Comparison of ENCODE assay signal across 8 cellular contexts in genomic region chr2:177147834-177148233, GRCh38.
DNase-seq lines count a peak whose midpoint lies in the region; ATAC-seq and TF ChIP-seq lines count a peak whose summit lies in the region.

No MANE protein-coding gene starts in this region.

- no peak overlapping the region for H3K27ac ChIP-seq in CD4-positive, alpha-beta memory T cell (ENCODE audit: low read depth, low read length)
- H3K27ac ChIP-seq in HUES48 (ENCODE audit: low read depth, low read length) = no peak overlapping the region
- no peak overlapping the region for H3K27ac ChIP-seq in naive thymus-derived CD4-positive, alpha-beta T cell (ENCODE audit: low read depth, low read length)
- no peak overlapping the region for H3K27ac ChIP-seq in ovary

- intact Hi-C loops in CD4-positive, alpha-beta memory T cell (cut with micrococcal nuclease) = loop anchor here (1.0 to 10.0 kb wide), 10 partner anchors 119 to 1456 kb away; partner anchors contain the start of gene LNPK
- intact Hi-C loops in naive thymus-derived CD4-positive, alpha-beta T cell (cut with micrococcal nuclease) = loop anchor here (1.0 to 10.0 kb wide), 20 partner anchors 13 to 1781 kb away; partner anchors contain the start of gene MTX2 (in 1 of the 2)
- intact Hi-C loops in ovary (cut with DNase I) = loop anchor here in 2 of 4 donors (5.0 to 10.0 kb wide), 2 partner anchors 333 to 1031 kb away; partner anchors contain the start of gene HOXD10 (in 1 of the 2)

- no peaks in the 10 kb centered on the region for H3K36me3 ChIP-seq in CD4-positive, alpha-beta memory T cell (ENCODE audit: insufficient read depth, low read length)
- H3K36me3 ChIP-seq in HUES48 (ENCODE audit: control insufficient read depth, insufficient read depth, low read length) (no peaks in the 10 kb centered on the region), ovary (no peaks in the 10 kb centered on the region)
- no peaks in the 10 kb centered on the region for H3K36me3 ChIP-seq in naive thymus-derived CD4-positive, alpha-beta T cell (ENCODE audit: control insufficient read depth in 2 of 3, insufficient read depth in 3 of 3, low read length in 3 of 3)

- peaks cover 14 to 20% of the 10 kb centered on the region in 2 donors for H3K27me3 Mint-ChIP-seq in CD4-positive, alpha-beta memory T cell
- peaks cover 64% of the 10 kb centered on the region for H3K27me3 Mint-ChIP-seq in activated naive CD8-positive, alpha-beta T cell treated with anti-CD3 and anti-CD28 coated beads, Interleukin-2, amount 10 ng/mL, durations not matched to agents 7 days and 5 days
- peaks cover 35 to 76% (median 52%) of the 10 kb centered on the region in 5 donors for H3K27me3 Mint-ChIP-seq in naive thymus-derived CD4-positive, alpha-beta T cell

- H3K4me3 Mint-ChIP-seq in CD4-positive, alpha-beta memory T cell = peak overlapping the region; percentile 33 to 94 (median 90)
- H3K4me3 Mint-ChIP-seq in activated naive CD8-positive, alpha-beta T cell treated with anti-CD3 and anti-CD28 coated beads, Interleukin-2, amount 10 ng/mL, durations not matched to agents 7 days and 5 days = peak overlapping the region; percentile 91
- peak overlapping the region; percentile 16 to 94 (median 88) for H3K4me3 Mint-ChIP-seq in naive thymus-derived CD4-positive, alpha-beta T cell

- H3K4me3 ChIP-seq in CD4-positive, alpha-beta memory T cell (ENCODE audit: low read length in 2 of 2) = peak overlapping the region in 1 of 2 donors; percentile 73
- H3K4me3 ChIP-seq in HUES48 (ENCODE audit: low read depth, low read length) = peak overlapping the region; percentile 76
- H3K4me3 ChIP-seq in naive thymus-derived CD4-positive, alpha-beta T cell (ENCODE audit: low read length) = peak overlapping the region; percentile 72
- H3K4me3 ChIP-seq in ovary = no peak overlapping the region

- TF ChIP-seq EP300 in ovary (IDR thresholded peaks at IDR 0.05) = no peak

- no peak overlapping the region for H3K9ac ChIP-seq in HUES48 (ENCODE audit: low read depth, low read length)

- peaks cover 0 to 2% (median 0%) of the 10 kb centered on the region in 8 donors for H3K9me3 Mint-ChIP-seq in CD4-positive, alpha-beta memory T cell
- no peaks in the 10 kb centered on the region for H3K9me3 Mint-ChIP-seq in activated naive CD8-positive, alpha-beta T cell treated with anti-CD3 and anti-CD28 coated beads, Interleukin-2, amount 10 ng/mL, durations not matched to agents 7 days and 5 days
- H3K9me3 Mint-ChIP-seq in naive thymus-derived CD4-positive, alpha-beta T cell = no peaks in the 10 kb centered on the region

- CTCF ChIA-PET in CD4-positive, alpha-beta memory T cell (lab: Charles Lee; ENCODE audit: partially characterized antibody) = interaction anchor here (0.7 to 4.5 kb wide), 35 partner anchors 10 to 1929 kb away, joined by 3 to 51 read pairs (median 5); partner anchors contain the start of genes AGPS and HOXD8
- CTCF ChIA-PET in naive thymus-derived CD4-positive, alpha-beta T cell (lab: Charles Lee) = interaction anchor here (0.6 to 5.0 kb wide), 17 partner anchors 8 to 1458 kb away, joined by 3 to 34 read pairs (median 4); no protein-coding TSS in a partner anchor

- no peak for ATAC-seq in activated naive CD8-positive, alpha-beta T cell treated with anti-CD3 and anti-CD28 coated beads, Interleukin-2, amount 10 ng/mL, durations not matched to agents 7 days and 5 days (ENCODE audit: low read depth)
- ATAC-seq in naive thymus-derived CD4-positive, alpha-beta T cell = no peak
- ATAC-seq in HG02852 (IDR thresholded peaks at IDR 0.05; ENCODE audit: unreplicated experiment) = no peak

- no peaks in the 10 kb centered on the region for H3K9me3 ChIP-seq in CD4-positive, alpha-beta memory T cell (ENCODE audit: control insufficient read depth in 1 of 2, low read length in 2 of 2)
- H3K9me3 ChIP-seq in HUES48 (ENCODE audit: control insufficient read depth, insufficient read depth, low read length) = no peaks in the 10 kb centered on the region
- no peaks in the 10 kb centered on the region for H3K9me3 ChIP-seq in naive thymus-derived CD4-positive, alpha-beta T cell (ENCODE audit: control insufficient read depth in 2 of 3, low read length in 3 of 3)
- no peaks in the 10 kb centered on the region for H3K9me3 ChIP-seq in ovary

- peaks cover 15% of the 10 kb centered on the region for H3K27me3 ChIP-seq in CD4-positive, alpha-beta memory T cell (ENCODE audit: insufficient read depth, low read length)
- H3K27me3 ChIP-seq in HUES48 (ENCODE audit: control insufficient read depth, insufficient read depth, low read length) = peaks cover 15% of the 10 kb centered on the region
- H3K27me3 ChIP-seq in naive thymus-derived CD4-positive, alpha-beta T cell (ENCODE audit: control insufficient read depth in 2 of 2, insufficient read depth in 2 of 2, low read length in 2 of 2) = peaks cover 0 to 3% of the 10 kb centered on the region in 2 donors
- no peaks in the 10 kb centered on the region for H3K27me3 ChIP-seq in ovary

- peaks cover 11% of the 10 kb centered on the region for H3K4me1 ChIP-seq in CD4-positive, alpha-beta memory T cell (ENCODE audit: insufficient read depth, low read length)
- H3K4me1 ChIP-seq in HUES48 (ENCODE audit: control insufficient read depth, insufficient read depth, low read length) (peaks cover 16% of the 10 kb centered on the region), ovary (ENCODE audit: insufficient read depth) (no peaks in the 10 kb centered on the region)
- H3K4me1 ChIP-seq in naive thymus-derived CD4-positive, alpha-beta T cell (ENCODE audit: control insufficient read depth in 2 of 2, insufficient read depth in 2 of 2, low read length in 2 of 2) = peaks cover 6 to 14% of the 10 kb centered on the region in 2 donors

- H3K36me3 Mint-ChIP-seq in CD4-positive, alpha-beta memory T cell = no peaks in the 10 kb centered on the region
- no peaks in the 10 kb centered on the region for H3K36me3 Mint-ChIP-seq in activated naive CD8-positive, alpha-beta T cell treated with anti-CD3 and anti-CD28 coated beads, Interleukin-2, amount 10 ng/mL, durations not matched to agents 7 days and 5 days
- no peaks in the 10 kb centered on the region for H3K36me3 Mint-ChIP-seq in naive thymus-derived CD4-positive, alpha-beta T cell

- no peak for TF ChIP-seq CTCF in ovary (IDR thresholded peaks at IDR 0.05)

- DNase-seq in CD4-positive, alpha-beta memory T cell = no peak
- DNase-seq in activated naive CD8-positive, alpha-beta T cell treated with anti-CD3 and anti-CD28 coated beads, Interleukin-2, amount 10 ng/mL, durations not matched to agents 7 days and 5 days = no peak
- no peak for DNase-seq in naive thymus-derived CD4-positive, alpha-beta T cell
- DNase-seq in SW480 (ENCODE audit: low spot score) = no peak
- no peak for DNase-seq in NCI-H187 treated with DMSO at 0.1 percent for 48 hours (lab: John Stamatoyannopoulos, UW)
- DNase-seq in ovary = no peak

- TF ChIP-seq POLR2A in ovary (IDR thresholded peaks at IDR 0.05) = no peak

- POLR2A ChIA-PET in CD4-positive, alpha-beta memory T cell (lab: Charles Lee; ENCODE audit: partially characterized antibody) = interaction anchor here (1.8 to 2.5 kb wide), 3 partner anchors 18 to 244 kb away, joined by 9 to 19 read pairs (median 11); partner anchors contain the start of genes AGPS and NFE2L2
- POLR2A ChIA-PET in activated naive CD8-positive, alpha-beta T cell treated with anti-CD3 and anti-CD28 coated beads, Interleukin-2, amount 10 ng/mL, durations not matched to agents 7 days and 5 days (lab: Charles Lee) = interaction anchor here (0.8 kb wide), 1 partner anchor 116 kb away, joined by 3 read pairs; no protein-coding TSS in a partner anchor
- POLR2A ChIA-PET in naive thymus-derived CD4-positive, alpha-beta T cell (lab: Charles Lee) = interaction anchor here (0.9 to 2.0 kb wide), 3 partner anchors 18 to 470 kb away, joined by 3 to 6 read pairs (median 4); partner anchors contain the start of gene HNRNPA3

- WGBS in ovary, 3 donors = 79 to 84% (median 83%) methylated on average over 11 of the region's 11 CpGs

- H3K27ac Mint-ChIP-seq in CD4-positive, alpha-beta memory T cell = peak overlapping the region in 1 of 7 donors; percentile 72
- peak overlapping the region; percentile 23 for H3K27ac Mint-ChIP-seq in activated naive CD8-positive, alpha-beta T cell treated with anti-CD3 and anti-CD28 coated beads, Interleukin-2, amount 10 ng/mL, durations not matched to agents 7 days and 5 days
- H3K27ac Mint-ChIP-seq in naive thymus-derived CD4-positive, alpha-beta T cell = no peak overlapping the region

- H3K4me1 Mint-ChIP-seq in CD4-positive, alpha-beta memory T cell = peaks cover 6 to 12% (median 11%) of the 10 kb centered on the region in 4 donors
- H3K4me1 Mint-ChIP-seq in activated naive CD8-positive, alpha-beta T cell treated with anti-CD3 and anti-CD28 coated beads, Interleukin-2, amount 10 ng/mL, durations not matched to agents 7 days and 5 days = peaks cover 19% of the 10 kb centered on the region
- H3K4me1 Mint-ChIP-seq in naive thymus-derived CD4-positive, alpha-beta T cell = peaks cover 8 to 16% (median 11%) of the 10 kb centered on the region in 7 donors
